Comparison of ENCODE assay signal across 1 cellular context in the genomic region with DNA sequence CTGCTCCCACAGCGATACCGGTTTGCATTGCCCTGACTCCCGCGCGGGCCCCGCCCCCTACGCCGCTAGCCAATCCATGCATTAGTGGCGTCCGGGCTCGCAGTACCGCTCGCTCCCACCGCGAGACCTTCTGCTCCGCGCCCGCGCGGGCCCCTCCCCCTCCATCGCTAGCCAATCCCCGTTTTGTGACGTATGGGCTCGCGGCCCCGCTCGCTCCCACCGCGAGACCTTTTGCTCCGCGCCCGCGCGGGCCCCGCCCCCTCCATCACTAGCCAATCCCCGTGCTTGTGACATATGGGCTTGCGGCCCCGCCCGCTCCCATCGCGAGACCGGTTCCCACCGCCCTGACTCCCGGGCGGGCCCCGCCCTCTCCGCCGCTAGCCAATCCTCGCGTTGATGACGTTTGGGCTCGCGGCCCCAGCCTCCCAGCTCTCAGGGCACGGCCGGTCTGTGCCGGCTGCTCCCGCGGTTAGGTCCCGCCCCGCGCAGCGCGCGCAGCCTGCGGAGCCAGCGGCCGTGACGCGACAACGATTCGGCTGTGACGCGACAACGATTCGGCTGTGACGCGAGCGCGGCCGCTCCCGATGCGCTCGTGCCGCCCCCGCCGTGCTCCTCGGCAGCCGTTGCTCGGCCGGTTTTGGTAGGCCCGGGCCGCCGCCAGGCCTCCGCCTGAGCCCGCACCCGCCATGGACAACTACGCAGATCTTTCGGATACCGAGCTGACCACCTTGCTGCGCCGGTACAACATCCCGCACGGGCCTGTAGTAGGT.
TF ChIP-seq lines count a peak whose summit lies in the region.

EMD (plus strand) TSS at position 497 of the 770 bp plus-strand sequence; CDS start at position 687, 190 bp downstream.

TF ChIP-seq in HEK293, 187 proteins besides CTCF, POLR2A, EP300 and RAD21 (continued from another document):
- TF ChIP-seq ZNF626 (tag by site-specific recombination; IDR thresholded peaks at IDR 0.05) (no peak), PRDM6 (tag by site-specific recombination; IDR thresholded peaks at IDR 0.05) (no peak), KLF8 (tag by site-specific recombination; IDR thresholded peaks at IDR 0.05) (peak; percentile 93), ZNF629 (tag by site-specific recombination; IDR thresholded peaks at IDR 0.05) (peak; percentile 98), BCL11A (tag by site-specific recombination; IDR thresholded peaks at IDR 0.05; ENCODE audit: low read depth) (no peak), EGR2 (tag by site-specific recombination; IDR thresholded peaks at IDR 0.05; ENCODE audit: low read depth) (no peak), ZNF571 (tag by site-specific recombination; IDR thresholded peaks at IDR 0.05) (no peak), ZNF157 (tag by site-specific recombination; IDR thresholded peaks at IDR 0.05) (no peak), ZNF645 (tag by site-specific recombination; IDR thresholded peaks at IDR 0.05) (no peak), ZNF121 (tag by site-specific recombination; IDR thresholded peaks at IDR 0.05) (no peak), ZXDB (tag by site-specific recombination; IDR thresholded peaks at IDR 0.05) (0 out of 2 replicates have a peak, but pooled peaks have one; percentile 7), ZNF561 (tag by site-specific recombination; IDR thresholded peaks at IDR 0.05; ENCODE audit: borderline replicate concordance) (no peak), ZNF747 (tag by site-specific recombination; IDR thresholded peaks at IDR 0.05) (no peak), ZNF221 (tag by site-specific recombination; IDR thresholded peaks at IDR 0.05; ENCODE audit: borderline replicate concordance) (no peak), ZNF214 (tag by site-specific recombination; IDR thresholded peaks at IDR 0.05; ENCODE audit: borderline replicate concordance) (no peak), ZNF391 (tag by site-specific recombination; IDR thresholded peaks at IDR 0.05; ENCODE audit: borderline replicate concordance, low read depth) (no peak)
- TF ChIP-seq, protein P1, sequence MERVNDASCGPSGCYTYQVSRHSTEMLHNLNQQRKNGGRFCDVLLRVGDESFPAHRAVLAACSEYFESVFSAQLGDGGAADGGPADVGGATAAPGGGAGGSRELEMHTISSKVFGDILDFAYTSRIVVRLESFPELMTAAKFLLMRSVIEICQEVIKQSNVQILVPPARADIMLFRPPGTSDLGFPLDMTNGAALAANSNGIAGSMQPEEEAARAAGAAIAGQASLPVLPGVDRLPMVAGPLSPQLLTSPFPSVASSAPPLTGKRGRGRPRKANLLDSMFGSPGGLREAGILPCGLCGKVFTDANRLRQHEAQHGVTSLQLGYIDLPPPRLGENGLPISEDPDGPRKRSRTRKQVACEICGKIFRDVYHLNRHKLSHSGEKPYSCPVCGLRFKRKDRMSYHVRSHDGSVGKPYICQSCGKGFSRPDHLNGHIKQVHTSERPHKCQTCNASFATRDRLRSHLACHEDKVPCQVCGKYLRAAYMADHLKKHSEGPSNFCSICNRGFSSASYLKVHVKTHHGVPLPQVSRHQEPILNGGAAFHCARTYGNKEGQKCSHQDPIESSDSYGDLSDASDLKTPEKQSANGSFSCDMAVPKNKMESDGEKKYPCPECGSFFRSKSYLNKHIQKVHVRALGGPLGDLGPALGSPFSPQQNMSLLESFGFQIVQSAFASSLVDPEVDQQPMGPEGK (tag by site-specific recombination; IDR thresholded peaks at IDR 0.05) = no peak; the same call in 1 of the 2 replicates
- TF ChIP-seq, protein P2, sequence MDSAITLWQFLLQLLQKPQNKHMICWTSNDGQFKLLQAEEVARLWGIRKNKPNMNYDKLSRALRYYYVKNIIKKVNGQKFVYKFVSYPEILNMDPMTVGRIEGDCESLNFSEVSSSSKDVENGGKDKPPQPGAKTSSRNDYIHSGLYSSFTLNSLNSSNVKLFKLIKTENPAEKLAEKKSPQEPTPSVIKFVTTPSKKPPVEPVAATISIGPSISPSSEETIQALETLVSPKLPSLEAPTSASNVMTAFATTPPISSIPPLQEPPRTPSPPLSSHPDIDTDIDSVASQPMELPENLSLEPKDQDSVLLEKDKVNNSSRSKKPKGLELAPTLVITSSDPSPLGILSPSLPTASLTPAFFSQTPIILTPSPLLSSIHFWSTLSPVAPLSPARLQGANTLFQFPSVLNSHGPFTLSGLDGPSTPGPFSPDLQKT (IDR thresholded peaks at IDR 0.05; ENCODE audit: borderline replicate concordance, low read depth, low read length) = no peak
